Comparison of ENCODE assay signal across 8 cellular contexts in genomic region chr22:41589601-41590365, GRCh38. TPM values are rescaled to one million over a fixed set of nuclear protein-coding genes. Genes with fewer than 3 reads are reported as not detected.
DNase-seq lines count a peak whose midpoint lies in the region; ATAC-seq and TF ChIP-seq lines count a peak whose summit lies in the region.

PMM1 (minus strand) TSS chr22:41589840; CDS start chr22:41589805, 35 bp downstream.

- peaks cover 6 to 7% of the 10 kb centered on the region in 2 donors for H3K36me3 Mint-ChIP-seq in activated naive CD4-positive, alpha-beta T cell treated with anti-CD3 and anti-CD28 coated beads, Interleukin-2, amount 50 U/mL, for 72 hours

- TF ChIP-seq CTCF in omental fat pad (IDR thresholded peaks at IDR 0.05) (no peak), testis (IDR thresholded peaks at IDR 0.05) (no peak)

- no peaks in the 10 kb centered on the region for H3K36me3 ChIP-seq in testis (ENCODE audit: low read depth, missing control alignments)

- no peaks in the 10 kb centered on the region for H3K27me3 ChIP-seq in testis

- peak; percentile 93 for ATAC-seq in HG02610 (IDR thresholded peaks at IDR 0.05; ENCODE audit: unreplicated experiment)
- ATAC-seq in activated naive CD4-positive, alpha-beta T cell treated with anti-CD3 and anti-CD28 coated beads, Interleukin-2, amount 50 U/mL, for 72 hours, result peak; percentile 98
- ATAC-seq in omental fat pad (ENCODE audit: low FRiP score), result peak; percentile 100

- DNase-seq in NCI-H1092 treated with DMSO at 0.1 percent for 48 hours (lab: John Stamatoyannopoulos, UW) (peak; percentile 100), SKM-1 (lab: John Stamatoyannopoulos, UW; ENCODE audit: unreplicated experiment) (peak; percentile 99), glomerular visceral epithelial cell (ENCODE audit: extremely low spot score) (peak; percentile 99), omental fat pad (ENCODE audit: low spot score) (peak; percentile 100), testis (peak; percentile 100)
- peak; percentile 100 for DNase-seq in activated naive CD4-positive, alpha-beta T cell treated with anti-CD3 and anti-CD28 coated beads, Interleukin-2, amount 50 U/mL, for 72 hours (ENCODE audit: low spot score in 2 of 2)

- peak within 1 kb of the TSS; percentile 86 for H3K4me3 ChIP-seq in GM08714 (ENCODE audit: low read length)
- peak within 1 kb of the TSS; percentile 67 to 85 for H3K4me3 ChIP-seq in testis

- WGBS in testis, 2 donors, result 0 to 1% methylated on average over 16 to 36 of the region's 54 CpGs

- H3K27ac ChIP-seq in testis, result peak within 1 kb of the TSS; percentile 47 to 55

- peak within 1 kb of the TSS; percentile 94 to 95 for H3K27ac Mint-ChIP-seq in activated naive CD4-positive, alpha-beta T cell treated with anti-CD3 and anti-CD28 coated beads, Interleukin-2, amount 50 U/mL, for 72 hours

- H3K4me1 ChIP-seq in testis, result peaks cover 12% of the 10 kb centered on the region

- no peaks in the 10 kb centered on the region for H3K9me3 Mint-ChIP-seq in activated naive CD4-positive, alpha-beta T cell treated with anti-CD3 and anti-CD28 coated beads, Interleukin-2, amount 50 U/mL, for 72 hours

- intact Hi-C loops in testis (cut with DNase I; ENCODE audit: low total_unique reads), result no loop called here

- no peaks in the 10 kb centered on the region for H3K9me3 ChIP-seq in testis

- TF ChIP-seq POLR2A in testis (IDR thresholded peaks at IDR 0.05), result peak; percentile 60

RNA-seq across cellular contexts. Expression of gene PMM1, which starts in this region (rescaled TPM):
- 10 to 100 TPM; 43.4 to 49.9 TPM for total RNA-seq in activated naive CD4-positive, alpha-beta T cell treated with anti-CD3 and anti-CD28 coated beads, Interleukin-2, amount 50 U/mL, for 72 hours
- total RNA-seq in omental fat pad (100 to 1,000 TPM in 1 of 4 donors, 10 to 100 TPM in 3; 39.3 to 168 (median 73.1) TPM), testis (10 to 100 TPM; 44.4 to 45.7 TPM)
- polyA plus RNA-seq in testis (ENCODE audit: insufficient read depth, low read depth, low replicate concordance), result 82.2 TPM

Comparison
In these comparisons a context has a peak if more than half of its experiments do, and no peak if none do; other contexts are left out.
1. Peak in every context shown above with its lines: DNase-seq, ATAC-seq, H3K4me3 ChIP-seq and H3K27ac ChIP-seq.